ENCODE assay signal across 8 cellular contexts in genomic region chr19:1863638-1864479, GRCh38. TPM values are rescaled to one million over a fixed set of nuclear protein-coding genes. Genes with fewer than 3 reads are reported as not detected.
DNase-seq lines count a peak whose midpoint lies in the region; ATAC-seq and TF ChIP-seq lines count a peak whose summit lies in the region.

No MANE protein-coding gene starts in this region.

- no peak overlapping the region for H3K4me3 Mint-ChIP-seq in endothelial cell (ENCODE audit: unreplicated experiment)

- peaks cover 4% of the 10 kb centered on the region for H3K36me3 Mint-ChIP-seq in endothelial cell (ENCODE audit: low read depth, unreplicated experiment)

- no peaks in the 10 kb centered on the region for H3K9me3 Mint-ChIP-seq in endothelial cell (ENCODE audit: unreplicated experiment)

- DNase-seq in CMK (ENCODE audit: low read depth) (peak; percentile 86), HS-5 (ENCODE audit: low read depth) (peak; percentile 53), NOMO-1 treated with dmso at 0.1 percent for 144 hours (lab: John Stamatoyannopoulos, UW; ENCODE audit: unreplicated experiment) (peak; percentile 87), endothelial cell (ENCODE audit: low spot score) (peak; percentile 94), middle frontal gyrus (ENCODE audit: extremely low spot score, low spot score) (peak; percentile 69)
- DNase-seq in activated CD8-positive, alpha-beta memory T cell treated with anti-CD3 and anti-CD28 coated beads, Interleukin-2, amount 50 U/mL, for 24 hours (ENCODE audit: extremely low read depth) = peak; percentile 75
- peak; percentile 89 to 94 for DNase-seq in stimulated activated CD8-positive, alpha-beta memory T cell treated with anti-CD3 and anti-CD28 coated beads, Interleukin-15, amount 100 ng/mL, for 48 hours (ENCODE audit: low read depth in 2 of 2)

- H3K27me3 Mint-ChIP-seq in endothelial cell (ENCODE audit: unreplicated experiment) = peaks cover 19% of the 10 kb centered on the region

- TF ChIP-seq CTCF in endothelial cell (IDR thresholded peaks at IDR 0.05; ENCODE audit: unreplicated experiment) = no peak

- H3K27ac Mint-ChIP-seq in endothelial cell (ENCODE audit: unreplicated experiment) = no peak overlapping the region

- peaks cover 8% of the 10 kb centered on the region for H3K4me1 Mint-ChIP-seq in endothelial cell (ENCODE audit: unreplicated experiment)

- ATAC-seq in GM19468 (IDR thresholded peaks at IDR 0.05; ENCODE audit: extremely low read depth, unreplicated experiment) = peak; percentile 43

RNA-seq across cellular contexts. Expression of gene KLF16, which starts 0.5 kb away (rescaled TPM):
- total RNA-seq in endothelial cell (ENCODE audit: unreplicated experiment) = 19.9 TPM

RNA-seq across cellular contexts. Expression of gene REXO1, which starts 15.6 kb away (rescaled TPM):
- 48.1 TPM for total RNA-seq in endothelial cell (ENCODE audit: unreplicated experiment)

RNA-seq across cellular contexts. Expression of gene ABHD17A, which starts 21.4 kb away (rescaled TPM):
- total RNA-seq in endothelial cell (ENCODE audit: unreplicated experiment) = 283 TPM

RNA-seq across cellular contexts. Expression of gene ADAT3, which starts 41.3 kb away (rescaled TPM):
- 10.5 TPM for total RNA-seq in endothelial cell (ENCODE audit: unreplicated experiment)

RNA-seq across cellular contexts. Expression of gene SCAMP4, which starts 41.3 kb away (rescaled TPM):
- 71.8 TPM for total RNA-seq in endothelial cell (ENCODE audit: unreplicated experiment)

Comparison
In these comparisons a context has a peak if more than half of its experiments do, and no peak if none do; other contexts are left out.
1. Peak in every context shown above with its lines: DNase-seq and ATAC-seq.